ENCODE assay signal across 1 cellular context in genomic region chr2:172095905-172096660, GRCh38.
TF ChIP-seq lines count a peak whose summit lies in the region.

No MANE protein-coding gene starts in this region.

TF ChIP-seq in HepG2, 621 proteins besides CTCF, POLR2A, EP300 and RAD21 (continued from another document and continues in another):
- TF ChIP-seq ZNF407 (CRISPR knock-in tag; IDR thresholded peaks at IDR 0.05; ENCODE audit: not compliant biosample characterization) (no peak), ZNF496 (CRISPR knock-in tag; IDR thresholded peaks at IDR 0.05; ENCODE audit: insufficient replicate concordance) (no peak), SIX1 (CRISPR knock-in tag; IDR thresholded peaks at IDR 0.05; ENCODE audit: borderline replicate concordance) (no peak), KDM5B (CRISPR knock-in tag; IDR thresholded peaks at IDR 0.05; ENCODE audit: borderline replicate concordance) (no peak), HMGXB3 (CRISPR knock-in tag; IDR thresholded peaks at IDR 0.05; ENCODE audit: borderline replicate concordance) (no peak), ZNF761 (CRISPR knock-in tag; conservative IDR thresholded peaks at IDR 0.05) (0 out of 2 replicates have a peak, but pooled peaks have one; percentile 6), DBP (CRISPR knock-in tag; IDR thresholded peaks at IDR 0.05; ENCODE audit: not compliant biosample characterization) (no peak), CCAR2 (optimal IDR thresholded peaks at IDR 0.05; ENCODE audit: low read depth, low read length) (no peak), ZNF710 (CRISPR knock-in tag; IDR thresholded peaks at IDR 0.05; ENCODE audit: borderline replicate concordance) (no peak), EHMT2 (IDR thresholded peaks at IDR 0.05; ENCODE audit: borderline replicate concordance, low read depth, low read length) (no peak), RBFOX2 (IDR thresholded peaks at IDR 0.05; ENCODE audit: low read depth, low read length) (no peak), FOXO4 (CRISPR knock-in tag; conservative IDR thresholded peaks at IDR 0.05) (no peak), ZNF33B (CRISPR knock-in tag; IDR thresholded peaks at IDR 0.05) (no peak), ZBTB49 (CRISPR knock-in tag; IDR thresholded peaks at IDR 0.05; ENCODE audit: borderline replicate concordance) (no peak), MAX (IDR thresholded peaks at IDR 0.05) (no peak), ZNF691 (CRISPR knock-in tag; IDR thresholded peaks at IDR 0.05; ENCODE audit: borderline replicate concordance, low read depth) (no peak), ZNF619 (CRISPR knock-in tag; IDR thresholded peaks at IDR 0.05) (no peak), ZNF205 (CRISPR knock-in tag; IDR thresholded peaks at IDR 0.05) (no peak), PCBP1 (IDR thresholded peaks at IDR 0.05; ENCODE audit: borderline replicate concordance, low read depth, low read length) (no peak), MYC (CRISPR knock-in tag; IDR thresholded peaks at IDR 0.05; ENCODE audit: borderline replicate concordance) (0 out of 2 replicates have a peak, but pooled peaks have one; percentile 26), BCL6 (CRISPR knock-in tag; IDR thresholded peaks at IDR 0.05) (peak; percentile 37; the same call in 1 of the 2 replicates), SNAPC5 (CRISPR knock-in tag; IDR thresholded peaks at IDR 0.05; ENCODE audit: borderline replicate concordance) (no peak), CBX1 (IDR thresholded peaks at IDR 0.05; ENCODE audit: low read depth) (no peak), ZNF614 (CRISPR knock-in tag; IDR thresholded peaks at IDR 0.05; ENCODE audit: borderline replicate concordance) (no peak)
